Comparison of ENCODE assay signal across 1 cellular context in the genomic region with DNA sequence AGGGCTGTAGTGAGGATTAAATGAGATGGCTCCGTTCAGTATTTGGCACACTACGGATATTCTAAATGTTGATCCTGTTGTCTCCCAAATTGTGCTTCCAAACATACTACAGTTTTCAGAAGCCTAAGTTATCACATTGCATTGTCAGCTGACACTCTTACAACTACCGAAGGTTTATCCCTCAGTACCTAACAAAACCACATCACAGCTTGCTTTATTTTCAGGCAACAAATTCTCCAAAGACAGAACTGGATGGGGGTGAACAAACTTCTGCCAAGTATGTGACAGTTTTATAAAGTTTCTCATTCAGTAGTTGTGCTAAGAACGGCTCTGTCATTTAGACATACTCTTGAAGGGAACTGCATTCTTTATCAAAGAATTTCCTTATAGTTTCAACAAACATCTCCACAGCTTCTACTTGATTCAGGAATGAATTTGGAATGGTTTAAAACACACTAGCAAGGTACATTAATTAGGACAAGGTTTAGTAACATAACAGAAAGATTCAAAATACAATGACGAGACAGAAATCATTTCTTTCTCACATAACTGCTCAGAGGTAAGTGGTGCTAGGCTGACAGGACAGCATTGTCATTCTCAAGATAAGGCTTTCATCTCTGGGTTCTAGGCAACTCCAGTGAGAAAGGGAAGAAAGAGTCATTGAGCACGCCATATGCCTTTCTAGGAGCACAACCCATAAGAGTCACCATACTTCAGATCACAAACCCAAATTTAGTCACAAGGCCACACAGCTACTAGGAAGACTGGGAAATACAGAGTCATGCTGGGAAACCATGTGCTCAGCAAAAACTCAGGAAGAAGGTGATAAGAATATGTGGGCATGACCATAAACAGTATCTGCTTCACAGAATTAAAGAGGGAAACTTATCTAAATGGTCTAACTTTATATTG.
TF ChIP-seq lines count a peak whose summit lies in the region.

No MANE protein-coding gene starts in this region.

TF ChIP-seq in K562, 482 proteins besides CTCF, POLR2A, EP300 and RAD21 (continued from another document and continues in another):
- TF ChIP-seq RREB1 (CRISPR knock-in tag; IDR thresholded peaks at IDR 0.05) (no peak), ETV1 (tag; conservative IDR thresholded peaks at IDR 0.05; ENCODE audit: low read depth) (no peak), ZNF445 (CRISPR knock-in tag; IDR thresholded peaks at IDR 0.05; ENCODE audit: low read depth) (0 out of 2 replicates have a peak, but pooled peaks have one; percentile 10), MAZ (CRISPR knock-in tag; conservative IDR thresholded peaks at IDR 0.05 in 1 of 2, IDR thresholded peaks at IDR 0.05 in 1 of 2) (0 out of 4 replicates have a peak, but pooled peaks of 1 of the 2 experiments have one; percentile 12), GTF2E2 (tag; IDR thresholded peaks at IDR 0.05) (peak; percentile 39), DDX20 (tag; IDR thresholded peaks at IDR 0.05; ENCODE audit: low read depth) (peak; percentile 52; the same call in 1 of the 2 replicates), NR4A1 (CRISPR knock-in tag; IDR thresholded peaks at IDR 0.05) (no peak), NR4A1 (tag; IDR thresholded peaks at IDR 0.05) (peak; percentile 67; the same call in 1 of the 2 replicates), ZNF583 (CRISPR knock-in tag; IDR thresholded peaks at IDR 0.05) (0 out of 2 replicates have a peak, but pooled peaks have one; percentile 28), ZNF239 (CRISPR knock-in tag; IDR thresholded peaks at IDR 0.05) (0 out of 2 replicates have a peak, but pooled peaks have one; percentile 11), NCOA6 (IDR thresholded peaks at IDR 0.05) (no peak), ZBTB8A (IDR thresholded peaks at IDR 0.05; ENCODE audit: partially characterized antibody) (no peak), BACH1 (tag; IDR thresholded peaks at IDR 0.05) (peak; percentile 90), MTF1 (CRISPR knock-in tag; IDR thresholded peaks at IDR 0.05; ENCODE audit: borderline replicate concordance) (no peak), FOXA1 (IDR thresholded peaks at IDR 0.05; ENCODE audit: borderline replicate concordance) (no peak), PTTG1 (tag; IDR thresholded peaks at IDR 0.05; ENCODE audit: low read depth) (0 out of 2 replicates have a peak, but pooled peaks have one; percentile 7), RBM39 (optimal IDR thresholded peaks at IDR 0.05; ENCODE audit: low read depth, low read length) (no peak), ZNF740 (CRISPR knock-in tag; IDR thresholded peaks at IDR 0.05) (no peak), ZNF740 (tag; IDR thresholded peaks at IDR 0.05) (no peak), DMBX1 (CRISPR knock-in tag; IDR thresholded peaks at IDR 0.05; ENCODE audit: borderline replicate concordance) (peak; percentile 88), HDGF (IDR thresholded peaks at IDR 0.05) (no peak), ZNF785 (CRISPR knock-in tag; IDR thresholded peaks at IDR 0.05) (no peak), CREB3 (tag; conservative IDR thresholded peaks at IDR 0.05; ENCODE audit: low read depth) (peak; percentile 79)
- TF ChIP-seq, protein P1, sequence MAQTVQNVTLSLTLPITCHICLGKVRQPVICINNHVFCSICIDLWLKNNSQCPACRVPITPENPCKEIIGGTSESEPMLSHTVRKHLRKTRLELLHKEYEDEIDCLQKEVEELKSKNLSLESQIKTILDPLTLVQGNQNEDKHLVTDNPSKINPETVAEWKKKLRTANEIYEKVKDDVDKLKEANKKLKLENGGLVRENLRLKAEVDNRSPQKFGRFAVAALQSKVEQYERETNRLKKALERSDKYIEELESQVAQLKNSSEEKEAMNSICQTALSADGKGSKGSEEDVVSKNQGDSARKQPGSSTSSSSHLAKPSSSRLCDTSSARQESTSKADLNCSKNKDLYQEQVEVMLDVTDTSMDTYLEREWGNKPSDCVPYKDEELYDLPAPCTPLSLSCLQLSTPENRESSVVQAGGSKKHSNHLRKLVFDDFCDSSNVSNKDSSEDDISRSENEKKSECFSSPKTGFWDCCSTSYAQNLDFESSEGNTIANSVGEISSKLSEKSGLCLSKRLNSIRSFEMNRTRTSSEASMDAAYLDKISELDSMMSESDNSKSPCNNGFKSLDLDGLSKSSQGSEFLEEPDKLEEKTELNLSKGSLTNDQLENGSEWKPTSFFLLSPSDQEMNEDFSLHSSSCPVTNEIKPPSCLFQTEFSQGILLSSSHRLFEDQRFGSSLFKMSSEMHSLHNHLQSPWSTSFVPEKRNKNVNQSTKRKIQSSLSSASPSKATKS (CRISPR knock-in tag; IDR thresholded peaks at IDR 0.05): no peak
- TF ChIP-seq, protein P2, sequence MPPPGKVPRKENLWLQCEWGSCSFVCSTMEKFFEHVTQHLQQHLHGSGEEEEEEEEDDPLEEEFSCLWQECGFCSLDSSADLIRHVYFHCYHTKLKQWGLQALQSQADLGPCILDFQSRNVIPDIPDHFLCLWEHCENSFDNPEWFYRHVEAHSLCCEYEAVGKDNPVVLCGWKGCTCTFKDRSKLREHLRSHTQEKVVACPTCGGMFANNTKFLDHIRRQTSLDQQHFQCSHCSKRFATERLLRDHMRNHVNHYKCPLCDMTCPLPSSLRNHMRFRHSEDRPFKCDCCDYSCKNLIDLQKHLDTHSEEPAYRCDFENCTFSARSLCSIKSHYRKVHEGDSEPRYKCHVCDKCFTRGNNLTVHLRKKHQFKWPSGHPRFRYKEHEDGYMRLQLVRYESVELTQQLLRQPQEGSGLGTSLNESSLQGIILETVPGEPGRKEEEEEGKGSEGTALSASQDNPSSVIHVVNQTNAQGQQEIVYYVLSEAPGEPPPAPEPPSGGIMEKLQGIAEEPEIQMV (tag; conservative IDR thresholded peaks at IDR 0.05; ENCODE audit: low read depth): no peak
- TF ChIP-seq, protein P3, sequence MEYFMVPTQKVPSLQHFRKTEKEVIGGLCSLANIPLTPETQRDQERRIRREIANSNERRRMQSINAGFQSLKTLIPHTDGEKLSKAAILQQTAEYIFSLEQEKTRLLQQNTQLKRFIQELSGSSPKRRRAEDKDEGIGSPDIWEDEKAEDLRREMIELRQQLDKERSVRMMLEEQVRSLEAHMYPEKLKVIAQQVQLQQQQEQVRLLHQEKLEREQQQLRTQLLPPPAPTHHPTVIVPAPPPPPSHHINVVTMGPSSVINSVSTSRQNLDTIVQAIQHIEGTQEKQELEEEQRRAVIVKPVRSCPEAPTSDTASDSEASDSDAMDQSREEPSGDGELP (CRISPR knock-in tag; IDR thresholded peaks at IDR 0.05; ENCODE audit: borderline replicate concordance): no peak
- TF ChIP-seq, protein P4, sequence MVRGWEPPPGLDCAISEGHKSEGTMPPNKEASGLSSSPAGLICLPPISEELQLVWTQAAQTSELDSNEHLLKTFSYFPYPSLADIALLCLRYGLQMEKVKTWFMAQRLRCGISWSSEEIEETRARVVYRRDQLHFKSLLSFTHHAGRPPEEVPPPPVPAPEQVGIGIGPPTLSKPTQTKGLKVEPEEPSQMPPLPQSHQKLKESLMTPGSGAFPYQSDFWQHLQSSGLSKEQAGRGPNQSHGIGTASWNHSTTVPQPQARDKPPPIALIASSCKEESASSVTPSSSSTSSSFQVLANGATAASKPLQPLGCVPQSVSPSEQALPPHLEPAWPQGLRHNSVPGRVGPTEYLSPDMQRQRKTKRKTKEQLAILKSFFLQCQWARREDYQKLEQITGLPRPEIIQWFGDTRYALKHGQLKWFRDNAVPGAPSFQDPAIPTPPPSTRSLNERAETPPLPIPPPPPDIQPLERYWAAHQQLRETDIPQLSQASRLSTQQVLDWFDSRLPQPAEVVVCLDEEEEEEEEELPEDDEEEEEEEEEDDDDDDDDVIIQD (CRISPR knock-in tag; IDR thresholded peaks at IDR 0.05): no peak
- TF ChIP-seq, protein P5, sequence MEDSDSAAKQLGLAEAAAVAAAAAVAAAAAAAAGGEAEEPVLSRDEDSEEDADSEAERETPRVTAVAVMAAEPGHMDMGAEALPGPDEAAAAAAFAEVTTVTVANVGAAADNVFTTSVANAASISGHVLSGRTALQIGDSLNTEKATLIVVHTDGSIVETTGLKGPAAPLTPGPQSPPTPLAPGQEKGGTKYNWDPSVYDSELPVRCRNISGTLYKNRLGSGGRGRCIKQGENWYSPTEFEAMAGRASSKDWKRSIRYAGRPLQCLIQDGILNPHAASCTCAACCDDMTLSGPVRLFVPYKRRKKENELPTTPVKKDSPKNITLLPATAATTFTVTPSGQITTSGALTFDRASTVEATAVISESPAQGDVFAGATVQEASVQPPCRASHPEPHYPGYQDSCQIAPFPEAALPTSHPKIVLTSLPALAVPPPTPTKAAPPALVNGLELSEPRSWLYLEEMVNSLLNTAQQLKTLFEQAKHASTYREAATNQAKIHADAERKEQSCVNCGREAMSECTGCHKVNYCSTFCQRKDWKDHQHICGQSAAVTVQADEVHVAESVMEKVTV (CRISPR knock-in tag; IDR thresholded peaks at IDR 0.05): no peak
- TF ChIP-seq, protein P6, sequence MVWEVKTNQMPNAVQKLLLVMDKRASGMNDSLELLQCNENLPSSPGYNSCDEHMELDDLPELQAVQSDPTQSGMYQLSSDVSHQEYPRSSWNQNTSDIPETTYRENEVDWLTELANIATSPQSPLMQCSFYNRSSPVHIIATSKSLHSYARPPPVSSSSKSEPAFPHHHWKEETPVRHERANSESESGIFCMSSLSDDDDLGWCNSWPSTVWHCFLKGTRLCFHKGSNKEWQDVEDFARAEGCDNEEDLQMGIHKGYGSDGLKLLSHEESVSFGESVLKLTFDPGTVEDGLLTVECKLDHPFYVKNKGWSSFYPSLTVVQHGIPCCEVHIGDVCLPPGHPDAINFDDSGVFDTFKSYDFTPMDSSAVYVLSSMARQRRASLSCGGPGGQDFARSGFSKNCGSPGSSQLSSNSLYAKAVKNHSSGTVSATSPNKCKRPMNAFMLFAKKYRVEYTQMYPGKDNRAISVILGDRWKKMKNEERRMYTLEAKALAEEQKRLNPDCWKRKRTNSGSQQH (CRISPR knock-in tag; IDR thresholded peaks at IDR 0.05): peak; percentile 44; the same call in 1 of the 2 replicates
